ENCODE assay signal across 18 cellular contexts in the genomic region with DNA sequence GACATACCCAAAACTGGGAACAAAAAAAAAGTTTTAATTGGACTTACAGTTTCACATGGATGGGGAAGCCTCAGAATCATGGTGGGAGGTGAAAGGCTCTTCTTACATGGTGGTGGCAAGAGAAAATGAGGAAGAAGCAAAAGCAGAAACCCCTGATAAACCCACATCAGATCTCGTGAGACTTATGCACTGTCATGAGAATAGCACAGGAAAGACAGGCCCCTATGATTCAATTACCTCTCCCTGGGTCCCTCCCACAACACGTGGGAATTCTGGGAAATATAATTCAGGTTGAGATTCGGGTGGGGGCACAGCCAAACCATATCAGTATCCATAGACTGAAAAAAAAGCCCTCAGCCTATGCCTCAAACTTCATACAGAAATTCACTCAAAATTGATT.
"Had no signal": no experiment of that assay in that cellular context is flagged by ENCODE, and none has a peak within 500 bp of the region (broad histone marks: within the 10 kb centered on the region; RNA-seq: fewer than 3 reads in every experiment).

No MANE protein-coding gene starts in this region.

- FAIRE-seq: endothelial cell of umbilical vein, islet of Langerhans, keratinocyte had no signal

- ATAC-seq: foreskin keratinocyte; gastroesophageal sphincter; heart left ventricle; left cardiac atrium; left lung; left ventricle myocardium superior; lower lobe of right lung; mucosa of descending colon; naive thymus-derived CD8-positive, alpha-beta T cell had no signal

- DNase-seq: dermis blood vessel endothelial cell; dorsolateral prefrontal cortex; effector CD4-positive, alpha-beta T cell; effector memory CD4-positive, alpha-beta T cell; foreskin keratinocyte; heart left ventricle; left cardiac atrium; left lung; left ventricle myocardium superior; lower lobe of right lung; mesenchymal stem cell; mucosa of descending colon; naive B cell; naive thymus-derived CD8-positive, alpha-beta T cell had no signal
